1 cellular context compared by ENCODE assay signal in the genomic region with DNA sequence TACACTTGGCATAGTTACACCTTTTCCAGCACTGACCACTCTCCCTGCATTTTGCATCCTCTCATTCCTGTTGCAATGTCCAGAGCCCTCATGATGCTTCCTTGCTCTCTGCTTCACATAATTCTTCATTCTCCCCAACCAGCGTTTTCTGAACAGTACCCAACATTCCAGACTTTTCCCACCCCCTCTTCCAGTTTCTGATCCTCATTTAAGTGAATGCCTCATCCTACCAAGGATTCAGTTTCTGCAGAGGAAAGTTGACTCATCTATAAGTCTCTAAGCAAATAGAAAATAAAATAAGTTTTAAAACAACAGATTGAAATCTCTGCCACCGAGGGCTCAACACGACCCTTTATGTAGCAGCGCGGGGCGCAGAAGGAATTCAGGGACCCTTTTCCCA.
TF ChIP-seq lines count a peak whose summit lies in the region.

No MANE protein-coding gene starts in this region.

TF ChIP-seq in GM23338, 12 proteins besides CTCF, POLR2A, EP300 and RAD21 (continued from another document):
- TF ChIP-seq, protein P1, sequence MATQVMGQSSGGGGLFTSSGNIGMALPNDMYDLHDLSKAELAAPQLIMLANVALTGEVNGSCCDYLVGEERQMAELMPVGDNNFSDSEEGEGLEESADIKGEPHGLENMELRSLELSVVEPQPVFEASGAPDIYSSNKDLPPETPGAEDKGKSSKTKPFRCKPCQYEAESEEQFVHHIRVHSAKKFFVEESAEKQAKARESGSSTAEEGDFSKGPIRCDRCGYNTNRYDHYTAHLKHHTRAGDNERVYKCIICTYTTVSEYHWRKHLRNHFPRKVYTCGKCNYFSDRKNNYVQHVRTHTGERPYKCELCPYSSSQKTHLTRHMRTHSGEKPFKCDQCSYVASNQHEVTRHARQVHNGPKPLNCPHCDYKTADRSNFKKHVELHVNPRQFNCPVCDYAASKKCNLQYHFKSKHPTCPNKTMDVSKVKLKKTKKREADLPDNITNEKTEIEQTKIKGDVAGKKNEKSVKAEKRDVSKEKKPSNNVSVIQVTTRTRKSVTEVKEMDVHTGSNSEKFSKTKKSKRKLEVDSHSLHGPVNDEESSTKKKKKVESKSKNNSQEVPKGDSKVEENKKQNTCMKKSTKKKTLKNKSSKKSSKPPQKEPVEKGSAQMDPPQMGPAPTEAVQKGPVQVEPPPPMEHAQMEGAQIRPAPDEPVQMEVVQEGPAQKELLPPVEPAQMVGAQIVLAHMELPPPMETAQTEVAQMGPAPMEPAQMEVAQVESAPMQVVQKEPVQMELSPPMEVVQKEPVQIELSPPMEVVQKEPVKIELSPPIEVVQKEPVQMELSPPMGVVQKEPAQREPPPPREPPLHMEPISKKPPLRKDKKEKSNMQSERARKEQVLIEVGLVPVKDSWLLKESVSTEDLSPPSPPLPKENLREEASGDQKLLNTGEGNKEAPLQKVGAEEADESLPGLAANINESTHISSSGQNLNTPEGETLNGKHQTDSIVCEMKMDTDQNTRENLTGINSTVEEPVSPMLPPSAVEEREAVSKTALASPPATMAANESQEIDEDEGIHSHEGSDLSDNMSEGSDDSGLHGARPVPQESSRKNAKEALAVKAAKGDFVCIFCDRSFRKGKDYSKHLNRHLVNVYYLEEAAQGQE (IDR thresholded peaks at IDR 0.05; ENCODE audit: unreplicated experiment) = no peak
- TF ChIP-seq CREB1 (CRISPR knock-in tag; IDR thresholded peaks at IDR 0.05; ENCODE audit: low read depth) = no peak
- TF ChIP-seq STAT1 (IDR thresholded peaks at IDR 0.05; ENCODE audit: unreplicated experiment) = no peak
- TF ChIP-seq ETS1 (IDR thresholded peaks at IDR 0.05) = no peak
- no peak for TF ChIP-seq EZH2 (IDR thresholded peaks at IDR 0.05; ENCODE audit: low read depth, unreplicated experiment)
- no peak for TF ChIP-seq NANOG (IDR thresholded peaks at IDR 0.05; ENCODE audit: borderline replicate concordance)
- no peak for TF ChIP-seq EZH2phosphoT487 (IDR thresholded peaks at IDR 0.05; ENCODE audit: unreplicated experiment)
